24 cellular contexts compared by ENCODE assay signal in the genomic region with DNA sequence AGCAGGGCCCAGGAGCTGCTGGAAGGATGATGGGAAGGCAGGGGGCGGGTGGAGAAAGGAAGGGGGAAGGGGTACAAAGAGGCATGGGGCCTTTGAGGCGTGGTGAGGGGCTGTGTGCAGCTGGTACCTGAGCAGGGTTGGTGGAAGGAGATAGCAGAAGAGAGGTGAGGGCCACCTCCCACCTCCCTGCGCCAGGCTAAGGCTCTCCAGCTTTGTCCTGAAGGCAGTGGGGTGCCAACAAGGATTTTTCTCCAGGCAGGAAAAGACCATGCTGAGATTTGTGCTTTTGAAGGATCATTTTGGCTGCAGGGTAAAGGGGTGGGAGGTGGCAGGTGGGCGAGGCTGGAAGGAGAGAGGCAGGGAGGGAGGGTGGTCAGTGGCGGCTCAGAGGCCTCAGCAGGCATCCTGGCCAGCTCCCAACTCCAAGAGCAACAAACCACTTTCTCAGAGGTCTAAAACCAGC. TPM values are rescaled to one million over a fixed set of nuclear protein-coding genes. Genes with fewer than 3 reads are reported as not detected.
A peak's percentile ranks its signal among the peaks of the same experiment; 100 is the strongest.
DNase-seq lines count a peak whose midpoint lies in the region; ATAC-seq, FAIRE-seq and TF ChIP-seq lines count a peak whose summit lies in the region.
"Had no signal": no experiment of that assay in that cellular context is flagged by ENCODE, and none has a peak within 500 bp of the region (broad histone marks: within the 10 kb centered on the region; RNA-seq: fewer than 3 reads in every experiment).

No MANE protein-coding gene starts in this region.

- TF ChIP-seq EP300 in suprapubic skin (IDR thresholded peaks at IDR 0.05) = no peak

- no peaks in the 10 kb centered on the region for H3K27me3 Mint-ChIP-seq in activated CD4-positive, alpha-beta T cell treated with anti-CD3 and anti-CD28 coated beads, Interleukin-2, amount 10 ng/mL, durations not matched to agents 24 days and 14 days
- H3K27me3 Mint-ChIP-seq in CD8-positive, alpha-beta T cell (ENCODE audit: low read depth) = no peaks in the 10 kb centered on the region
- no peaks in the 10 kb centered on the region for H3K27me3 Mint-ChIP-seq in activated T-helper 17 cell treated with anti-CD3 and anti-CD28 coated beads, Interleukin-2, amount 50 U/mL, for 72 hours
- H3K27me3 Mint-ChIP-seq in naive thymus-derived CD8-positive, alpha-beta T cell = no peaks in the 10 kb centered on the region

- no peak overlapping the region for H3K27ac ChIP-seq in CD8-positive, alpha-beta T cell (ENCODE audit: low read depth, low read length)
- H3K27ac ChIP-seq in suprapubic skin = no peak overlapping the region
- H3K27ac ChIP-seq: ovary, SJCRH30, upper lobe of right lung had no signal

- no peaks in the 10 kb centered on the region for H3K27me3 ChIP-seq in CD8-positive, alpha-beta T cell (ENCODE audit: insufficient read depth, low read length)
- H3K27me3 ChIP-seq in suprapubic skin = peaks cover 3% of the 10 kb centered on the region
- H3K27me3 ChIP-seq: BE2C, ovary, upper lobe of right lung had no signal

- no peak for DNase-seq in activated CD4-positive, alpha-beta T cell treated with anti-CD3 and anti-CD28 coated beads, Interleukin-2, amount 10 ng/mL, durations not matched to agents 24 days and 14 days
- no peak for DNase-seq in activated CD4-positive, alpha-beta T cell treated with anti-CD3 and anti-CD28 coated beads for 1 hour
- no peak for DNase-seq in CD8-positive, alpha-beta T cell
- DNase-seq in naive thymus-derived CD8-positive, alpha-beta T cell = no peak
- DNase-seq in suprapubic skin (ENCODE audit: low spot score in 2 of 2) (no peak), T-helper 9 cell (no peak), urothelium cell line (ENCODE audit: low spot score) (no peak)
- DNase-seq: activated CD4-positive, alpha-beta T cell treated with anti-CD3 and anti-CD28 coated beads, Interleukin-2, amount 50 U/mL, for 1 hour; activated T-cell treated with anti-CD3 and anti-CD28 coated beads for 4 hours; BE2C; GOT3; Kasumi-1; kidney glomerular epithelial cell; NCI-H1048; NCI-H2029 treated with DMSO at 0.1 percent for 48 hours; NCI-H446; ovary; right cardiac atrium; SJCRH30; upper lobe of right lung had no signal

- H3K36me3 ChIP-seq in CD8-positive, alpha-beta T cell (ENCODE audit: insufficient read depth, low read length) = peaks cover 3% of the 10 kb centered on the region
- H3K36me3 ChIP-seq in suprapubic skin = no peaks in the 10 kb centered on the region
- H3K36me3 ChIP-seq: BE2C, ovary, SJCRH30, upper lobe of right lung had no signal

- no peak for FAIRE-seq in urothelium cell line (lab: Jason Lieb, UNC)
- FAIRE-seq: D721Med, GM18507 had no signal

- no peak for TF ChIP-seq CTCF in CD8-positive, alpha-beta T cell (IDR thresholded peaks at IDR 0.05)
- no peak for TF ChIP-seq CTCF in suprapubic skin (IDR thresholded peaks at IDR 0.05)

- WGBS in suprapubic skin = 85% methylated on average over 5 of the region's 5 CpGs

- peaks cover 45% of the 10 kb centered on the region for H3K4me1 Mint-ChIP-seq in activated CD4-positive, alpha-beta T cell treated with anti-CD3 and anti-CD28 coated beads, Interleukin-2, amount 10 ng/mL, durations not matched to agents 24 days and 14 days
- H3K4me1 Mint-ChIP-seq in CD8-positive, alpha-beta T cell (ENCODE audit: low read depth) = peaks cover 88% of the 10 kb centered on the region
- H3K4me1 Mint-ChIP-seq in activated T-helper 17 cell treated with anti-CD3 and anti-CD28 coated beads, Interleukin-2, amount 50 U/mL, for 72 hours = peaks cover 58% of the 10 kb centered on the region
- peaks cover 56 to 96% (median 94%) of the 10 kb centered on the region in 4 donors for H3K4me1 Mint-ChIP-seq in naive thymus-derived CD8-positive, alpha-beta T cell

- POLR2A ChIA-PET in CD8-positive, alpha-beta T cell (lab: Charles Lee) = interaction anchor here (0.7 to 0.9 kb wide), 2 partner anchors 185 to 1176 kb away, joined by 3 read pairs; partner anchors contain the start of gene PXMP4
- POLR2A ChIA-PET in naive thymus-derived CD8-positive, alpha-beta T cell (lab: Charles Lee) = interaction anchor here (0.6 to 29.2 kb wide), 3 partner anchors 8 to 331 kb away, joined by 5 to 883 read pairs (median 6); no protein-coding TSS in a partner anchor

- no peak for ATAC-seq in CD8-positive, alpha-beta T cell
- no peak for ATAC-seq in activated T-helper 17 cell treated with anti-CD3 and anti-CD28 coated beads, Interleukin-2, amount 50 U/mL, for 72 hours (replicated peaks)
- ATAC-seq in naive thymus-derived CD8-positive, alpha-beta T cell = no peak
- ATAC-seq: Panc1, right cardiac atrium, upper lobe of right lung had no signal

- no peak overlapping the region for H3K4me3 Mint-ChIP-seq in activated CD4-positive, alpha-beta T cell treated with anti-CD3 and anti-CD28 coated beads, Interleukin-2, amount 10 ng/mL, durations not matched to agents 24 days and 14 days
- no peak overlapping the region for H3K4me3 Mint-ChIP-seq in CD8-positive, alpha-beta T cell
- no peak overlapping the region for H3K4me3 Mint-ChIP-seq in activated T-helper 17 cell treated with anti-CD3 and anti-CD28 coated beads, Interleukin-2, amount 50 U/mL, for 72 hours
- peak overlapping the region in 5 of 10 donors; percentile 26 to 64 (median 47) for H3K4me3 Mint-ChIP-seq in naive thymus-derived CD8-positive, alpha-beta T cell

- CTCF ChIA-PET in CD8-positive, alpha-beta T cell (lab: Charles Lee) = interaction anchor here (0.9 to 15.6 kb wide), 2 partner anchors 19 to 35 kb away, joined by 3 to 235 read pairs; no protein-coding TSS in a partner anchor

- intact Hi-C loops in activated CD4-positive, alpha-beta T cell treated with anti-CD3 and anti-CD28 coated beads, Interleukin-2, amount 10 ng/mL, durations not matched to agents 24 days and 14 days (cut with micrococcal nuclease) = no loop called here
- intact Hi-C loops in CD8-positive, alpha-beta T cell (cut with DNase I, micrococcal nuclease) = no loop called here

- H3K27ac Mint-ChIP-seq in activated CD4-positive, alpha-beta T cell treated with anti-CD3 and anti-CD28 coated beads, Interleukin-2, amount 10 ng/mL, durations not matched to agents 24 days and 14 days = peak overlapping the region; percentile 10
- H3K27ac Mint-ChIP-seq in CD8-positive, alpha-beta T cell = peak overlapping the region; percentile 93
- H3K27ac Mint-ChIP-seq in activated T-helper 17 cell treated with anti-CD3 and anti-CD28 coated beads, Interleukin-2, amount 50 U/mL, for 72 hours = peak overlapping the region; percentile 81
- H3K27ac Mint-ChIP-seq in naive thymus-derived CD8-positive, alpha-beta T cell = peak overlapping the region; percentile 90 to 99 (median 97)

- peaks cover 88% of the 10 kb centered on the region for H3K4me1 ChIP-seq in CD8-positive, alpha-beta T cell (ENCODE audit: insufficient read depth, low read length)
- peaks cover 10% of the 10 kb centered on the region for H3K4me1 ChIP-seq in suprapubic skin

- peaks cover 14% of the 10 kb centered on the region for H3K36me3 Mint-ChIP-seq in activated CD4-positive, alpha-beta T cell treated with anti-CD3 and anti-CD28 coated beads, Interleukin-2, amount 10 ng/mL, durations not matched to agents 24 days and 14 days (ENCODE audit: low read depth)
- peaks cover 30% of the 10 kb centered on the region for H3K36me3 Mint-ChIP-seq in CD8-positive, alpha-beta T cell
- H3K36me3 Mint-ChIP-seq in activated T-helper 17 cell treated with anti-CD3 and anti-CD28 coated beads, Interleukin-2, amount 50 U/mL, for 72 hours (ENCODE audit: low read depth) = peaks cover 5% of the 10 kb centered on the region
- peaks cover 0 to 19% (median 3%) of the 10 kb centered on the region in 3 donors for H3K36me3 Mint-ChIP-seq in naive thymus-derived CD8-positive, alpha-beta T cell

- no peak overlapping the region for H3K4me3 ChIP-seq in CD8-positive, alpha-beta T cell (ENCODE audit: low read depth, low read length)
- no peak overlapping the region for H3K4me3 ChIP-seq in suprapubic skin
- H3K4me3 ChIP-seq: ovary, SJCRH30, upper lobe of right lung had no signal

- TF ChIP-seq POLR2A in suprapubic skin (IDR thresholded peaks at IDR 0.05) = no peak

- no peaks in the 10 kb centered on the region for H3K9me3 Mint-ChIP-seq in activated CD4-positive, alpha-beta T cell treated with anti-CD3 and anti-CD28 coated beads, Interleukin-2, amount 10 ng/mL, durations not matched to agents 24 days and 14 days
- no peaks in the 10 kb centered on the region for H3K9me3 Mint-ChIP-seq in CD8-positive, alpha-beta T cell
- no peaks in the 10 kb centered on the region for H3K9me3 Mint-ChIP-seq in activated T-helper 17 cell treated with anti-CD3 and anti-CD28 coated beads, Interleukin-2, amount 50 U/mL, for 72 hours
- no peaks in the 10 kb centered on the region for H3K9me3 Mint-ChIP-seq in naive thymus-derived CD8-positive, alpha-beta T cell

- no peaks in the 10 kb centered on the region for H3K9me3 ChIP-seq in CD8-positive, alpha-beta T cell (ENCODE audit: low read length)
- peaks cover under 1% of the 10 kb centered on the region for H3K9me3 ChIP-seq in suprapubic skin
- H3K9me3 ChIP-seq: BE2C, ovary, upper lobe of right lung had no signal

RNA-seq across cellular contexts. Expression of gene NOL4L, which starts 40.8 kb away (rescaled TPM):
- total RNA-seq in activated CD4-positive, alpha-beta T cell treated with anti-CD3 and anti-CD28 coated beads, Interleukin-2, amount 10 ng/mL, durations not matched to agents 24 days and 14 days = 13.0 and 18.0 TPM in 2 replicates
- total RNA-seq in CD8-positive, alpha-beta T cell = 10 to 100 TPM; 39.1 to 39.7 TPM
- total RNA-seq in activated T-helper 17 cell treated with anti-CD3 and anti-CD28 coated beads, Interleukin-2, amount 50 U/mL, for 72 hours = 10 to 100 TPM in 1 of 2 donors, 1 to 10 TPM in 1; 9.9 to 28.5 TPM
- 10 to 100 TPM; 65.7 to 66.1 TPM for total RNA-seq in naive thymus-derived CD8-positive, alpha-beta T cell
- 10 to 100 TPM; 10.0 to 21.5 (median 14.2) TPM for polyA plus RNA-seq in naive thymus-derived CD8-positive, alpha-beta T cell
- total RNA-seq in suprapubic skin = 10 to 100 TPM in 1 of 4 donors, 1 to 10 TPM in 3; 2.6 to 12.8 (median 6.4) TPM

Comparison
In these comparisons a context has a peak if more than half of its experiments do, and no peak if none do; other contexts are left out.
1. H3K27ac Mint-ChIP-seq: peak in every context shown above with its lines; median percentile 97 in naive thymus-derived CD8-positive, alpha-beta T cell; 93 in CD8-positive, alpha-beta T cell; 81 in activated T-helper 17 cell treated with anti-CD3 and anti-CD28 coated beads, Interleukin-2, amount 50 U/mL, for 72 hours; 10 in activated CD4-positive, alpha-beta T cell treated with anti-CD3 and anti-CD28 coated beads, Interleukin-2, amount 10 ng/mL, durations not matched to agents 24 days and 14 days.